17 cellular contexts compared by ENCODE assay signal in genomic region chr2:95310651-95311050, GRCh38. TPM values are rescaled to one million over a fixed set of nuclear protein-coding genes. Genes with fewer than 3 reads are reported as not detected.
A peak's percentile ranks its signal among the peaks of the same experiment; 100 is the strongest.
DNase-seq lines count a peak whose midpoint lies in the region; ATAC-seq and TF ChIP-seq lines count a peak whose summit lies in the region.
"Had no signal": no experiment of that assay in that cellular context is flagged by ENCODE, and none has a peak within 500 bp of the region (broad histone marks: within the 10 kb centered on the region; RNA-seq: fewer than 3 reads in every experiment).

No MANE protein-coding gene starts in this region.

- no peaks in the 10 kb centered on the region for H3K36me3 ChIP-seq in mucosa of descending colon (ENCODE audit: low read depth)

- TF ChIP-seq CTCF in mucosa of descending colon (IDR thresholded peaks at IDR 0.05) = no peak

- peaks cover 3% of the 10 kb centered on the region for H3K4me1 ChIP-seq in mucosa of descending colon (ENCODE audit: low read depth)

- H3K27ac ChIP-seq in angular gyrus (ENCODE audit: low read depth, low read length) = peak overlapping the region; percentile 92

- H3K4me3 Mint-ChIP-seq in activated T-helper 17 cell treated with anti-CD3 and anti-CD28 coated beads, Interleukin-2, amount 50 U/mL, for 72 hours = no peak overlapping the region
- H3K4me3 Mint-ChIP-seq in activated T-helper 1 cell treated with anti-CD3 and anti-CD28 coated beads, Interleukin-12 subunit alpha, Interleukin-12 subunit beta, Interleukin-2, Interleukin-4 antibody, amounts not matched to agents 30 ng/mL and 10 ng/mL and 1 ng/mL, durations not matched to agents 14 hours and 24 hours and 36 hours = no peak overlapping the region

- H3K27ac Mint-ChIP-seq in activated T-helper 17 cell treated with anti-CD3 and anti-CD28 coated beads, Interleukin-2, amount 50 U/mL, for 72 hours = no peak overlapping the region
- H3K27ac Mint-ChIP-seq in activated T-helper 1 cell treated with anti-CD3 and anti-CD28 coated beads, Interleukin-12 subunit alpha, Interleukin-12 subunit beta, Interleukin-2, Interleukin-4 antibody, amounts not matched to agents 30 ng/mL and 10 ng/mL and 1 ng/mL, durations not matched to agents 14 hours and 24 hours and 36 hours = no peak overlapping the region

- H3K9me3 Mint-ChIP-seq in activated T-helper 17 cell treated with anti-CD3 and anti-CD28 coated beads, Interleukin-2, amount 50 U/mL, for 72 hours = no peaks in the 10 kb centered on the region
- no peaks in the 10 kb centered on the region for H3K9me3 Mint-ChIP-seq in activated T-helper 1 cell treated with anti-CD3 and anti-CD28 coated beads, Interleukin-12 subunit alpha, Interleukin-12 subunit beta, Interleukin-2, Interleukin-4 antibody, amounts not matched to agents 30 ng/mL and 10 ng/mL and 1 ng/mL, durations not matched to agents 14 hours and 24 hours and 36 hours

- ATAC-seq in mucosa of descending colon = peak; percentile 53
- ATAC-seq in activated T-helper 17 cell treated with anti-CD3 and anti-CD28 coated beads, Interleukin-2, amount 50 U/mL, for 72 hours (replicated peaks) = no peak
- ATAC-seq: PC-3 had no signal

- H3K9me3 ChIP-seq in mucosa of descending colon = no peaks in the 10 kb centered on the region

- DNase-seq in NCI-H82 (lab: John Stamatoyannopoulos, UW) (peak; percentile 25), NCI-H82 treated with DMSO at 0.1 percent for 48 hours (lab: John Stamatoyannopoulos, UW; ENCODE audit: unreplicated experiment) (no peak), mucosa of descending colon (peak in 1 of 3 donors; percentile 37), germinal center (ENCODE audit: low spot score) (no peak)
- no peak for DNase-seq in activated CD8-positive, alpha-beta memory T cell treated with anti-CD3 and anti-CD28 coated beads, Interleukin-2, amount 50 U/mL, for 48 hours
- DNase-seq in activated T-helper 1 cell treated with anti-CD3 and anti-CD28 coated beads, Interleukin-12 subunit alpha, Interleukin-12 subunit beta, Interleukin-2, Interleukin-4 antibody, amounts not matched to agents 30 ng/mL and 10 ng/mL and 1 ng/mL, durations not matched to agents 14 hours and 24 hours and 36 hours (ENCODE audit: low spot score) = no peak
- DNase-seq: 8988T, C1 segment of cervical spinal cord, HCEC 1CT, NCI-H1048, NCI-H146, NCI-H345, NCI-H526 treated with DMSO at 0.1 percent for 48 hours, PC-3, Right ventricle myocardium superior had no signal

- H3K27me3 Mint-ChIP-seq in activated T-helper 17 cell treated with anti-CD3 and anti-CD28 coated beads, Interleukin-2, amount 50 U/mL, for 72 hours = peaks cover 6% of the 10 kb centered on the region
- H3K27me3 Mint-ChIP-seq in activated T-helper 1 cell treated with anti-CD3 and anti-CD28 coated beads, Interleukin-12 subunit alpha, Interleukin-12 subunit beta, Interleukin-2, Interleukin-4 antibody, amounts not matched to agents 30 ng/mL and 10 ng/mL and 1 ng/mL, durations not matched to agents 14 hours and 24 hours and 36 hours (ENCODE audit: insufficient read depth) = no peaks in the 10 kb centered on the region

- H3K4me3 ChIP-seq in mucosa of descending colon = no peak overlapping the region

- intact Hi-C loops in mucosa of descending colon (cut with DNase I, micrococcal nuclease) = loop anchor here in 1 of 2 donors (10.0 kb wide), 1 partner anchor 76 kb away; no protein-coding TSS in a partner anchor
- intact Hi-C loops in activated T-helper 1 cell treated with anti-CD3 and anti-CD28 coated beads, Interleukin-12 subunit alpha, Interleukin-12 subunit beta, Interleukin-2, Interleukin-4 antibody, amounts not matched to agents 30 ng/mL and 10 ng/mL and 1 ng/mL, durations not matched to agents 14 hours and 24 hours and 36 hours (cut with micrococcal nuclease) = no loop called here

- no peaks in the 10 kb centered on the region for H3K36me3 Mint-ChIP-seq in activated T-helper 17 cell treated with anti-CD3 and anti-CD28 coated beads, Interleukin-2, amount 50 U/mL, for 72 hours (ENCODE audit: low read depth)
- no peaks in the 10 kb centered on the region for H3K36me3 Mint-ChIP-seq in activated T-helper 1 cell treated with anti-CD3 and anti-CD28 coated beads, Interleukin-12 subunit alpha, Interleukin-12 subunit beta, Interleukin-2, Interleukin-4 antibody, amounts not matched to agents 30 ng/mL and 10 ng/mL and 1 ng/mL, durations not matched to agents 14 hours and 24 hours and 36 hours (ENCODE audit: low read depth)

- H3K4me1 Mint-ChIP-seq in activated T-helper 17 cell treated with anti-CD3 and anti-CD28 coated beads, Interleukin-2, amount 50 U/mL, for 72 hours = no peaks in the 10 kb centered on the region
- no peaks in the 10 kb centered on the region for H3K4me1 Mint-ChIP-seq in activated T-helper 1 cell treated with anti-CD3 and anti-CD28 coated beads, Interleukin-12 subunit alpha, Interleukin-12 subunit beta, Interleukin-2, Interleukin-4 antibody, amounts not matched to agents 30 ng/mL and 10 ng/mL and 1 ng/mL, durations not matched to agents 14 hours and 24 hours and 36 hours (ENCODE audit: low read depth)

RNA-seq across cellular contexts. Expression of gene KCNIP3, which starts 13.5 kb away (rescaled TPM):
- total RNA-seq in mucosa of descending colon = 10 to 100 TPM in 1 of 3 donors, 1 to 10 TPM in 2; 3.0 to 12.5 (median 4.1) TPM
- total RNA-seq in activated T-helper 17 cell treated with anti-CD3 and anti-CD28 coated beads, Interleukin-2, amount 50 U/mL, for 72 hours = not detected
- not detected in 2 replicates for total RNA-seq in activated T-helper 1 cell treated with anti-CD3 and anti-CD28 coated beads, Interleukin-12 subunit alpha, Interleukin-12 subunit beta, Interleukin-2, Interleukin-4 antibody, amounts not matched to agents 30 ng/mL and 10 ng/mL and 1 ng/mL, durations not matched to agents 14 hours and 24 hours and 36 hours

RNA-seq across cellular contexts. Expression of gene PROM2, which starts 36.4 kb away (rescaled TPM):
- 10 to 100 TPM; 24.4 to 44.0 (median 35.8) TPM for total RNA-seq in mucosa of descending colon
- under 1 TPM; 0.90 to 0.91 TPM for total RNA-seq in activated T-helper 17 cell treated with anti-CD3 and anti-CD28 coated beads, Interleukin-2, amount 50 U/mL, for 72 hours
- total RNA-seq in activated T-helper 1 cell treated with anti-CD3 and anti-CD28 coated beads, Interleukin-12 subunit alpha, Interleukin-12 subunit beta, Interleukin-2, Interleukin-4 antibody, amounts not matched to agents 30 ng/mL and 10 ng/mL and 1 ng/mL, durations not matched to agents 14 hours and 24 hours and 36 hours = 0.29 and 0.37 TPM in 2 replicates

Comparison
In these comparisons a context has a peak if more than half of its experiments do, and no peak if none do; other contexts are left out.
1. RNA of gene PROM2, which starts 36.4 kb away (total RNA-seq): 24.4 to 44.0 TPM in mucosa of descending colon; 0.90 to 0.91 TPM in activated T-helper 17 cell treated with anti-CD3 and anti-CD28 coated beads, Interleukin-2, amount 50 U/mL, for 72 hours and 0.29 to 0.37 TPM in activated T-helper 1 cell treated with anti-CD3 and anti-CD28 coated beads, Interleukin-12 subunit alpha, Interleukin-12 subunit beta, Interleukin-2, Interleukin-4 antibody, amounts not matched to agents 30 ng/mL and 10 ng/mL and 1 ng/mL, durations not matched to agents 14 hours and 24 hours and 36 hours; every median in the first group is over 10 times any median in the second.